Comparison of ENCODE assay signal across 1 cellular context in genomic region chr20:60930023-60930790, GRCh38.
TF ChIP-seq lines count a peak whose summit lies in the region.

No MANE protein-coding gene starts in this region.

TF ChIP-seq in K562, 482 proteins besides CTCF, POLR2A, EP300 and RAD21:
- TF ChIP-seq CEBPG (CRISPR knock-in tag; IDR thresholded peaks at IDR 0.05), result no peak
- TF ChIP-seq CEBPG (tag; conservative IDR thresholded peaks at IDR 0.05 in 1 of 2, IDR thresholded peaks at IDR 0.05 in 1 of 2), result peak in 1 of 2 experiments; percentile 71; a peak in 2 of 4 replicates
- no peak for TF ChIP-seq PKNOX1 (IDR thresholded peaks at IDR 0.05)
- peak; percentile 55; the same call in 1 of the 2 replicates for TF ChIP-seq CEBPB (tag; IDR thresholded peaks at IDR 0.05)
